In genomic region chr9:134379774-134380431, GRCh38 we compare ENCODE assay signal across 14 cellular contexts. TPM values are rescaled to one million over a fixed set of nuclear protein-coding genes. Genes with fewer than 3 reads are reported as not detected.
DNase-seq lines count a peak whose midpoint lies in the region; ATAC-seq lines count a peak whose summit lies in the region.
"Had no signal": no experiment of that assay in that cellular context is flagged by ENCODE, and none has a peak within 500 bp of the region (broad histone marks: within the 10 kb centered on the region; RNA-seq: fewer than 3 reads in every experiment).

No MANE protein-coding gene starts in this region.

- no peak overlapping the region for H2BK5ac ChIP-seq in trophoblast cell (ENCODE audit: low read depth, low read length, poor library complexity)

- H3K4me3 ChIP-seq in trophoblast cell (ENCODE audit: low read depth, low read length) (no peak overlapping the region), GM23248 (no peak overlapping the region)

- no peak overlapping the region for H3K27ac ChIP-seq in trophoblast cell (ENCODE audit: low read depth, low read length)
- no peak overlapping the region for H3K27ac ChIP-seq in GM23248

- H3K9me2 ChIP-seq in GM23248 (ENCODE audit: insufficient read depth): no peaks in the 10 kb centered on the region

- H3K23ac ChIP-seq in trophoblast cell (ENCODE audit: low read length): no peak overlapping the region

- peak; percentile 33 for DNase-seq in ACHN
- DNase-seq in NCI-H460 (ENCODE audit: extremely low read depth, low read depth): peak; percentile 53
- DNase-seq in dermis blood vessel endothelial cell: peak; percentile 28
- DNase-seq in trophoblast cell: peak; percentile 65 to 77
- no peak for DNase-seq in globus pallidus (ENCODE audit: low spot score)
- DNase-seq in GM23248: no peak
- DNase-seq: activated CD4-positive, CD25-positive, alpha-beta regulatory T cell; glutamatergic neuron; midbrain; NCI-H446 treated with DMSO at 0.1 percent for 48 hours; right cardiac atrium; SIG-M5 had no signal

- no peaks in the 10 kb centered on the region for H3F3A ChIP-seq in GM23248 (ENCODE audit: insufficient read depth)

- no peak overlapping the region for H3K14ac ChIP-seq in trophoblast cell (ENCODE audit: low read length)

- H3K27me3 ChIP-seq in trophoblast cell (ENCODE audit: insufficient read depth, low read length) (no peaks in the 10 kb centered on the region), GM23248 (replicated peaks; ENCODE audit: insufficient read depth) (no peaks in the 10 kb centered on the region)

- H3K9ac ChIP-seq in trophoblast cell (ENCODE audit: low read length) (no peak overlapping the region), GM23248 (no peak overlapping the region)

- in situ Hi-C loops in ACHN (cut with HindIII; ENCODE audit: low pct_ligation_motif_present, low pct_unique_long_range_greater_than_20kb, low sequenced_read_pairs) (no loop called here), GM23248 (cut with MboI) (no loop called here)

- H2BK120ac ChIP-seq in trophoblast cell (ENCODE audit: insufficient read depth, low read length, poor library complexity): no peak overlapping the region

- H2AFZ ChIP-seq in trophoblast cell (ENCODE audit: insufficient read depth, low read length, poor library complexity): no peak overlapping the region
- H2AFZ ChIP-seq in GM23248: no peak overlapping the region

- peak overlapping the region; percentile 24 for H3K4ac ChIP-seq in trophoblast cell (ENCODE audit: low read depth, low read length)

- ATAC-seq in GM18868 (IDR thresholded peaks at IDR 0.05; ENCODE audit: unreplicated experiment) (no peak), GM18861 (IDR thresholded peaks at IDR 0.05; ENCODE audit: unreplicated experiment) (no peak)
- ATAC-seq: right cardiac atrium had no signal

- H3K79me2 ChIP-seq in trophoblast cell (ENCODE audit: control insufficient read depth, insufficient read depth, low read length, poor library complexity) (peaks cover 18% of the 10 kb centered on the region), GM23248 (ENCODE audit: insufficient read depth) (peaks cover 99% of the 10 kb centered on the region)

- H4K91ac ChIP-seq in trophoblast cell (ENCODE audit: low read depth, low read length): no peak overlapping the region

- H2AK5ac ChIP-seq in trophoblast cell (ENCODE audit: low read length): no peak overlapping the region

- no peaks in the 10 kb centered on the region for H3K79me1 ChIP-seq in trophoblast cell (ENCODE audit: low read length)

- H3K4me2 ChIP-seq in trophoblast cell (ENCODE audit: low read length) (no peak overlapping the region), GM23248 (ENCODE audit: unreplicated experiment) (no peak overlapping the region)

- H3K9me3 ChIP-seq in trophoblast cell (ENCODE audit: insufficient read depth, low read depth, low read length) (no peaks in the 10 kb centered on the region), GM23248 (ENCODE audit: low read depth) (no peaks in the 10 kb centered on the region)

- no CpG with 5 or more reads among the region's 23 CpGs for WGBS in trophoblast cell (ENCODE audit: extremely low coverage, insufficient coverage, insufficient read length)
- WGBS in GM23248 (ENCODE audit: low coverage in 1 of 2, low lambda C conversion rate in 2 of 2, missing lambda C conversion rate in 2 of 2), 2 experiments: 79 to 81% methylated on average over 22 to 23 of the region's 23 CpGs

- no peaks in the 10 kb centered on the region for H3K36me3 ChIP-seq in trophoblast cell (ENCODE audit: control insufficient read depth in 1 of 2, insufficient read depth in 2 of 2, low read length in 2 of 2)
- no peaks in the 10 kb centered on the region for H3K36me3 ChIP-seq in GM23248 (ENCODE audit: low read depth)

- peaks cover 8 to 10% of the 10 kb centered on the region in 2 experiments for H3K4me1 ChIP-seq in trophoblast cell (ENCODE audit: control insufficient read depth in 1 of 2, insufficient read depth in 2 of 2, low read length in 2 of 2)
- peaks cover 19% of the 10 kb centered on the region for H3K4me1 ChIP-seq in GM23248 (ENCODE audit: insufficient read depth)

- H2BK12ac ChIP-seq in trophoblast cell (ENCODE audit: low read length): no peak overlapping the region

- H4K8ac ChIP-seq in trophoblast cell (ENCODE audit: low read depth, low read length): no peak overlapping the region

- H4K20me1 ChIP-seq in GM23248 (ENCODE audit: insufficient read depth): peaks cover 7% of the 10 kb centered on the region; the same call in 1 of the 2 replicates

- no peak overlapping the region for H3K18ac ChIP-seq in trophoblast cell (ENCODE audit: low read length)

- H4K12ac ChIP-seq in trophoblast cell (ENCODE audit: low read depth, low read length): no peak overlapping the region

RNA-seq across cellular contexts. Expression of gene RXRA, which starts 53.6 kb away (rescaled TPM):
- 29.3 and 30.5 TPM in 2 replicates for total RNA-seq in NCI-H460 (2014; rRNA removed; shearing (Covaris generic))
- polyA plus RNA-seq in NCI-H460 (2014; cell fraction: nucleus; rRNA removed): 15.3 and 19.8 TPM in 2 replicates
- total RNA-seq in dermis blood vessel endothelial cell: 23.3 and 31.7 TPM in 2 replicates
- 31.7 and 33.2 TPM in 2 replicates for polyA plus RNA-seq in trophoblast cell (2013)
- total RNA-seq in GM23248 (2014; rRNA removed; shearing (Covaris generic)): 26.1 and 34.8 TPM in 2 replicates
- polyA plus RNA-seq in GM23248 (2016; fragmentation: Nextera tagmentation; extraction: Ambion mirVana): 3.5 and 3.9 TPM in 2 replicates

Comparison
In these comparisons a context has a peak if more than half of its experiments do, and no peak if none do; other contexts are left out.
1. DNase-seq: peak in ACHN (single experiment), NCI-H460 (single experiment), dermis blood vessel endothelial cell (single experiment) and trophoblast cell (2 of 2); none in globus pallidus (single experiment) and GM23248 (single experiment).